10 cellular contexts compared by ENCODE assay signal in genomic region chr20:53679597-53680309, GRCh38.
DNase-seq lines count a peak whose midpoint lies in the region; ATAC-seq and TF ChIP-seq lines count a peak whose summit lies in the region.
"Had no signal": no experiment of that assay in that cellular context is flagged by ENCODE, and none has a peak within 500 bp of the region (broad histone marks: within the 10 kb centered on the region; RNA-seq: fewer than 3 reads in every experiment).

No MANE protein-coding gene starts in this region.

- DNase-seq in activated naive CD4-positive, alpha-beta T cell treated with anti-CD3 and anti-CD28 coated beads, Interleukin-2, amount 10 ng/mL, durations not matched to agents 7 days and 5 days = no peak
- DNase-seq in activated naive CD4-positive, alpha-beta T cell treated with anti-CD3 and anti-CD28 coated beads for 36 hours = no peak
- DNase-seq in ureter (ENCODE audit: low spot score) (no peak), EL (no peak), 8988T (no peak)
- DNase-seq: activated B cell treated with CpG ODN at 0.5 μM for 24 hours, KBM-7 had no signal

- ATAC-seq in SK-N-SH treated with all-trans-retinoic acid at 6 μM for 48 hours = no peak

- no peak overlapping the region for H3K4me3 ChIP-seq in iPS-20b (ENCODE audit: low read length)

- H3K9me3 ChIP-seq in iPS-20b (ENCODE audit: insufficient read depth, low read depth, low read length) = no peaks in the 10 kb centered on the region

- H3K4me1 Mint-ChIP-seq in activated naive CD4-positive, alpha-beta T cell treated with anti-CD3 and anti-CD28 coated beads, Interleukin-2, amount 10 ng/mL, durations not matched to agents 7 days and 5 days = peaks cover 39% of the 10 kb centered on the region
- peaks cover 24% of the 10 kb centered on the region for H3K4me1 Mint-ChIP-seq in activated naive CD4-positive, alpha-beta T cell treated with anti-CD3 and anti-CD28 coated beads for 36 hours (ENCODE audit: low read depth)

- peaks cover 21% of the 10 kb centered on the region for H3K4me1 ChIP-seq in iPS-20b (ENCODE audit: insufficient read depth, low read length)

- H3K27ac Mint-ChIP-seq in activated naive CD4-positive, alpha-beta T cell treated with anti-CD3 and anti-CD28 coated beads, Interleukin-2, amount 10 ng/mL, durations not matched to agents 7 days and 5 days = peak overlapping the region; percentile 70
- H3K27ac Mint-ChIP-seq in activated naive CD4-positive, alpha-beta T cell treated with anti-CD3 and anti-CD28 coated beads for 36 hours = no peak overlapping the region
- H3K27ac Mint-ChIP-seq: activated B cell treated with CpG ODN at 0.5 μM for 24 hours had no signal

- H3K27me3 ChIP-seq in iPS-20b (ENCODE audit: insufficient read depth, low read length) = no peaks in the 10 kb centered on the region

- H3K27ac ChIP-seq in iPS-20b (ENCODE audit: low read length) (no peak overlapping the region), temporal lobe (ENCODE audit: low read depth, low read length) (peak overlapping the region; percentile 87)

- H3K36me3 Mint-ChIP-seq in activated naive CD4-positive, alpha-beta T cell treated with anti-CD3 and anti-CD28 coated beads, Interleukin-2, amount 10 ng/mL, durations not matched to agents 7 days and 5 days = no peaks in the 10 kb centered on the region
- H3K36me3 Mint-ChIP-seq in activated naive CD4-positive, alpha-beta T cell treated with anti-CD3 and anti-CD28 coated beads for 36 hours (ENCODE audit: low read depth) = no peaks in the 10 kb centered on the region

- no peaks in the 10 kb centered on the region for H3K9me3 Mint-ChIP-seq in activated naive CD4-positive, alpha-beta T cell treated with anti-CD3 and anti-CD28 coated beads, Interleukin-2, amount 10 ng/mL, durations not matched to agents 7 days and 5 days
- no peaks in the 10 kb centered on the region for H3K9me3 Mint-ChIP-seq in activated naive CD4-positive, alpha-beta T cell treated with anti-CD3 and anti-CD28 coated beads for 36 hours
- H3K9me3 Mint-ChIP-seq: activated B cell treated with CpG ODN at 0.5 μM for 24 hours had no signal

- CTCF ChIA-PET in activated naive CD4-positive, alpha-beta T cell treated with anti-CD3 and anti-CD28 coated beads, Interleukin-2, amount 10 ng/mL, durations not matched to agents 7 days and 5 days (lab: Charles Lee) = interaction anchor here (0.8 to 1.6 kb wide), 4 partner anchors 10 to 28 kb away, joined by 3 to 4 read pairs (median 3); no protein-coding TSS in a partner anchor
- CTCF ChIA-PET in activated naive CD4-positive, alpha-beta T cell treated with anti-CD3 and anti-CD28 coated beads for 36 hours (lab: Charles Lee) = interaction anchor here (0.9 kb wide), 1 partner anchor 11 kb away, joined by 3 read pairs; no protein-coding TSS in a partner anchor

- intact Hi-C loops in activated naive CD4-positive, alpha-beta T cell treated with anti-CD3 and anti-CD28 coated beads for 36 hours (cut with micrococcal nuclease) = loop anchor here (2.0 kb wide), 1 partner anchor 19 kb away; no protein-coding TSS in a partner anchor

- no peaks in the 10 kb centered on the region for H3K36me3 ChIP-seq in iPS-20b (ENCODE audit: insufficient read depth, low read depth, low read length)

- peak overlapping the region; percentile 8; the same call in 1 of the 2 replicates for H3K9ac ChIP-seq in iPS-20b (ENCODE audit: low read depth, low read length)

- no peaks in the 10 kb centered on the region for H3K27me3 Mint-ChIP-seq in activated naive CD4-positive, alpha-beta T cell treated with anti-CD3 and anti-CD28 coated beads, Interleukin-2, amount 10 ng/mL, durations not matched to agents 7 days and 5 days
- no peaks in the 10 kb centered on the region for H3K27me3 Mint-ChIP-seq in activated naive CD4-positive, alpha-beta T cell treated with anti-CD3 and anti-CD28 coated beads for 36 hours (ENCODE audit: low read depth)
- H3K27me3 Mint-ChIP-seq: activated B cell treated with CpG ODN at 0.5 μM for 24 hours had no signal

- no peak overlapping the region for H3K4me3 Mint-ChIP-seq in activated naive CD4-positive, alpha-beta T cell treated with anti-CD3 and anti-CD28 coated beads, Interleukin-2, amount 10 ng/mL, durations not matched to agents 7 days and 5 days
- no peak overlapping the region for H3K4me3 Mint-ChIP-seq in activated naive CD4-positive, alpha-beta T cell treated with anti-CD3 and anti-CD28 coated beads for 36 hours
- H3K4me3 Mint-ChIP-seq: activated B cell treated with CpG ODN at 0.5 μM for 24 hours had no signal

TF ChIP-seq in SK-N-SH treated with all-trans-retinoic acid at 6 μM for 48 hours, 23 proteins besides CTCF, POLR2A, EP300 and RAD21:
- TF ChIP-seq ZFP30 (CRISPR knock-in tag; IDR thresholded peaks at IDR 0.05) (no peak), ISL1 (CRISPR knock-in tag; IDR thresholded peaks at IDR 0.05) (peak; percentile 40; the same call in 1 of the 2 replicates), SNAI2 (CRISPR knock-in tag; IDR thresholded peaks at IDR 0.05) (no peak), ESRRG (CRISPR knock-in tag; IDR thresholded peaks at IDR 0.05) (no peak), CSDC2 (CRISPR knock-in tag; IDR thresholded peaks at IDR 0.05) (no peak), TCF4 (CRISPR knock-in tag; IDR thresholded peaks at IDR 0.05; ENCODE audit: borderline replicate concordance) (peak; percentile 78; the same call in 1 of the 2 replicates), GLIS3 (CRISPR knock-in tag; IDR thresholded peaks at IDR 0.05) (no peak), BACH2 (CRISPR knock-in tag; IDR thresholded peaks at IDR 0.05; ENCODE audit: borderline replicate concordance) (no peak), ZC3H10 (CRISPR knock-in tag; IDR thresholded peaks at IDR 0.05) (no peak)
